In genomic region chr15:60721232-60721576, GRCh38 we compare ENCODE assay signal across 10 cellular contexts.
DNase-seq lines count a peak whose midpoint lies in the region; ATAC-seq and TF ChIP-seq lines count a peak whose summit lies in the region.
"Had no signal": no experiment of that assay in that cellular context is flagged by ENCODE, and none has a peak within 500 bp of the region (broad histone marks: within the 10 kb centered on the region; RNA-seq: fewer than 3 reads in every experiment).

No MANE protein-coding gene starts in this region.

- peak overlapping the region; percentile 88 for H3K27ac Mint-ChIP-seq in activated T-helper 1 cell treated with anti-CD3 and anti-CD28 coated beads, Interleukin-12 subunit alpha, Interleukin-12 subunit beta, Interleukin-2, Interleukin-4 antibody, amounts not matched to agents 30 ng/mL and 10 ng/mL and 1 ng/mL, durations not matched to agents 14 hours and 24 hours and 36 hours
- peak overlapping the region; percentile 43 for H3K27ac Mint-ChIP-seq in progenitor cell of endocrine pancreas
- no peak overlapping the region for H3K27ac Mint-ChIP-seq in Caco-2 (ENCODE audit: unreplicated experiment)

- DNase-seq in activated T-cell treated with anti-CD3 and anti-CD28 coated beads, Interleukin-2, amount 50 U/mL, for 1 hour: peak; percentile 34
- no peak for DNase-seq in activated T-cell treated with anti-CD3 and anti-CD28 coated beads for 4 hours
- DNase-seq in activated T-helper 1 cell treated with anti-CD3 and anti-CD28 coated beads, Interleukin-12 subunit alpha, Interleukin-12 subunit beta, Interleukin-2, Interleukin-4 antibody, amounts not matched to agents 30 ng/mL and 10 ng/mL and 1 ng/mL, durations not matched to agents 14 hours and 24 hours and 36 hours (ENCODE audit: low spot score): no peak
- DNase-seq in progenitor cell of endocrine pancreas (ENCODE audit: low spot score, unreplicated experiment): no peak
- no peak for DNase-seq in NCI-H748 (lab: John Stamatoyannopoulos, UW; ENCODE audit: unreplicated experiment)
- no peak for DNase-seq in Caco-2
- no peak for DNase-seq in iPS-NIHi7 (ENCODE audit: extremely low spot score)
- DNase-seq: SHP77 treated with DMSO at 0.1 percent for 48 hours had no signal

- no peaks in the 10 kb centered on the region; the same call in 1 of the 2 replicates for H3K27me3 ChIP-seq in Caco-2 (replicated peaks; ENCODE audit: control insufficient read depth, insufficient read depth, low read length)

- TF ChIP-seq CTCF in progenitor cell of endocrine pancreas (IDR thresholded peaks at IDR 0.05; ENCODE audit: unreplicated experiment) (no peak), Caco-2 (IDR thresholded peaks at IDR 0.05; ENCODE audit: insufficient read depth in 1 of 2, low read depth in 1 of 2, low read length in 1 of 2, severe bottlenecking in 1 of 2, unreplicated experiment in 1 of 2) (no peak)

- CTCF ChIA-PET in Caco-2 (lab: Charles Lee): no interaction called here

- peaks cover 80% of the 10 kb centered on the region for H3K4me1 Mint-ChIP-seq in activated T-helper 1 cell treated with anti-CD3 and anti-CD28 coated beads, Interleukin-12 subunit alpha, Interleukin-12 subunit beta, Interleukin-2, Interleukin-4 antibody, amounts not matched to agents 30 ng/mL and 10 ng/mL and 1 ng/mL, durations not matched to agents 14 hours and 24 hours and 36 hours (ENCODE audit: low read depth)
- peaks cover 31% of the 10 kb centered on the region for H3K4me1 Mint-ChIP-seq in progenitor cell of endocrine pancreas (ENCODE audit: low read depth)
- H3K4me1 Mint-ChIP-seq in Caco-2 (ENCODE audit: low read depth, unreplicated experiment): peaks cover 9% of the 10 kb centered on the region

- peaks cover 5% of the 10 kb centered on the region for H3K9me3 Mint-ChIP-seq in activated T-helper 1 cell treated with anti-CD3 and anti-CD28 coated beads, Interleukin-12 subunit alpha, Interleukin-12 subunit beta, Interleukin-2, Interleukin-4 antibody, amounts not matched to agents 30 ng/mL and 10 ng/mL and 1 ng/mL, durations not matched to agents 14 hours and 24 hours and 36 hours
- H3K9me3 Mint-ChIP-seq in progenitor cell of endocrine pancreas (ENCODE audit: low read depth) (no peaks in the 10 kb centered on the region), Caco-2 (ENCODE audit: unreplicated experiment) (no peaks in the 10 kb centered on the region)

- BruUV-seq in Caco-2 (replicated peaks; lab: Mats Ljungman, UMichigan): no TSS peak

- H3K27me3 Mint-ChIP-seq in activated T-helper 1 cell treated with anti-CD3 and anti-CD28 coated beads, Interleukin-12 subunit alpha, Interleukin-12 subunit beta, Interleukin-2, Interleukin-4 antibody, amounts not matched to agents 30 ng/mL and 10 ng/mL and 1 ng/mL, durations not matched to agents 14 hours and 24 hours and 36 hours (ENCODE audit: insufficient read depth): no peaks in the 10 kb centered on the region
- H3K27me3 Mint-ChIP-seq in progenitor cell of endocrine pancreas (no peaks in the 10 kb centered on the region), Caco-2 (ENCODE audit: insufficient read depth, unreplicated experiment) (no peaks in the 10 kb centered on the region)

- H3K36me3 Mint-ChIP-seq in activated T-helper 1 cell treated with anti-CD3 and anti-CD28 coated beads, Interleukin-12 subunit alpha, Interleukin-12 subunit beta, Interleukin-2, Interleukin-4 antibody, amounts not matched to agents 30 ng/mL and 10 ng/mL and 1 ng/mL, durations not matched to agents 14 hours and 24 hours and 36 hours (ENCODE audit: low read depth): peaks cover 5% of the 10 kb centered on the region
- no peaks in the 10 kb centered on the region for H3K36me3 Mint-ChIP-seq in progenitor cell of endocrine pancreas (ENCODE audit: insufficient read depth)
- H3K36me3 Mint-ChIP-seq in Caco-2 (ENCODE audit: insufficient read depth, unreplicated experiment): no peaks in the 10 kb centered on the region

- no peaks in the 10 kb centered on the region for H3K9me3 ChIP-seq in Caco-2
- H3K9me3 ChIP-seq: thoracic aorta had no signal

- no peaks in the 10 kb centered on the region for H3K36me3 ChIP-seq in Caco-2 (ENCODE audit: control insufficient read depth, insufficient read depth, low read length)
- H3K36me3 ChIP-seq: thoracic aorta had no signal

- H3K4me3 Mint-ChIP-seq in activated T-helper 1 cell treated with anti-CD3 and anti-CD28 coated beads, Interleukin-12 subunit alpha, Interleukin-12 subunit beta, Interleukin-2, Interleukin-4 antibody, amounts not matched to agents 30 ng/mL and 10 ng/mL and 1 ng/mL, durations not matched to agents 14 hours and 24 hours and 36 hours: peak overlapping the region; percentile 59
- H3K4me3 Mint-ChIP-seq in progenitor cell of endocrine pancreas (ENCODE audit: low read depth): no peak overlapping the region
- H3K4me3 Mint-ChIP-seq in Caco-2 (ENCODE audit: unreplicated experiment): no peak overlapping the region

- POLR2A ChIA-PET in Caco-2 (lab: Charles Lee): no interaction called here

- H3K4me3 ChIP-seq in Caco-2 (ENCODE audit: low read depth, low read length): no peak overlapping the region
- H3K4me3 ChIP-seq: thoracic aorta had no signal

- ATAC-seq in HG02759 (IDR thresholded peaks at IDR 0.05; ENCODE audit: unreplicated experiment): peak; percentile 25

- H3K4me1 ChIP-seq in Caco-2: no peaks in the 10 kb centered on the region

- intact Hi-C loops in activated T-helper 1 cell treated with anti-CD3 and anti-CD28 coated beads, Interleukin-12 subunit alpha, Interleukin-12 subunit beta, Interleukin-2, Interleukin-4 antibody, amounts not matched to agents 30 ng/mL and 10 ng/mL and 1 ng/mL, durations not matched to agents 14 hours and 24 hours and 36 hours (cut with micrococcal nuclease): loop anchor here (1.0 to 5.0 kb wide), 9 partner anchors 9 to 332 kb away; no protein-coding TSS in a partner anchor
- intact Hi-C loops in Caco-2 (cut with micrococcal nuclease; ENCODE audit: unreplicated experiment): no loop called here
